ENCODE assay signal across 9 cellular contexts in genomic region chrX:119004920-119005524, GRCh38. TPM values are rescaled to one million over a fixed set of nuclear protein-coding genes. Genes with fewer than 3 reads are reported as not detected.
A peak's percentile ranks its signal among the peaks of the same experiment; 100 is the strongest.
DNase-seq lines count a peak whose midpoint lies in the region; ATAC-seq, FAIRE-seq and TF ChIP-seq lines count a peak whose summit lies in the region.
"Had no signal": no experiment of that assay in that cellular context is flagged by ENCODE, and none has a peak within 500 bp of the region (broad histone marks: within the 10 kb centered on the region; RNA-seq: fewer than 3 reads in every experiment).

No MANE protein-coding gene starts in this region.

- CTCF ChIA-PET in mammary epithelial cell (lab: Charles Lee; ENCODE audit: low non-redundant PET) (interaction anchor here (0.7 kb wide), 1 partner anchor 157 kb away, joined by 5 read pairs; no protein-coding TSS in a partner anchor), HepG2 (lab: Yijun Ruan, JAX; ENCODE audit: low intra/inter-chr PET ratio, low total read pairs) (interaction anchor here (1.3 to 2.0 kb wide), 3 partner anchors 62 to 157 kb away, joined by 4 to 10 read pairs (median 4); no protein-coding TSS in a partner anchor)

- FAIRE-seq in HepG2 (lab: Jason Lieb, UNC), result peak; percentile 92
- FAIRE-seq: endometrium had no signal

- H3K36me3 ChIP-seq in GM06990 (ENCODE audit: control insufficient read depth, insufficient read depth, low read length) (no peaks in the 10 kb centered on the region), mammary epithelial cell (ENCODE audit: insufficient read depth, low read length) (no peaks in the 10 kb centered on the region), HepG2 (replicated peaks in 1 of 2; ENCODE audit: control insufficient read depth in 1 of 2, insufficient read depth in 2 of 2, low read length in 2 of 2) (peaks cover 3 to 10% of the 10 kb centered on the region in 2 experiments; a peak in 3 of 5 replicates)

- H3K79me2 ChIP-seq in mammary epithelial cell (ENCODE audit: insufficient read depth, low read length) (no peaks in the 10 kb centered on the region), HepG2 (ENCODE audit: insufficient read depth, low read length) (no peaks in the 10 kb centered on the region)

- H3K4me3 ChIP-seq in GM06990 (replicated peaks; ENCODE audit: low read depth, low read length) (no peak overlapping the region), mammary epithelial cell (replicated peaks in 1 of 3; ENCODE audit: insufficient read depth in 1 of 3, low read depth in 2 of 3, low read length in 3 of 3) (no peak overlapping the region), HepG2 (replicated peaks in 1 of 3; ENCODE audit: insufficient read depth in 1 of 3, low read depth in 2 of 3, low read length in 3 of 3) (no peak overlapping the region)

- intact Hi-C loops in mammary epithelial cell (cut with micrococcal nuclease), result loop anchor here (1.0 to 5.0 kb wide), 2 partner anchors 62 to 403 kb away; no protein-coding TSS in a partner anchor
- intact Hi-C loops in HepG2 (cut with micrococcal nuclease; ENCODE audit: unreplicated experiment), result loop anchor here (1.0 kb wide), 2 partner anchors 62 to 158 kb away; no protein-coding TSS in a partner anchor

- H3K9ac ChIP-seq in mammary epithelial cell (ENCODE audit: insufficient read depth, low read length) (no peak overlapping the region), HepG2 (ENCODE audit: insufficient read depth, low read depth, low read length) (no peak overlapping the region)

- dilution Hi-C loops in mammary epithelial cell (cut with HindIII; ENCODE audit: low sequenced_read_pairs), result loop anchor here (5.0 kb wide), 1 partner anchor 103 kb away; no protein-coding TSS in a partner anchor

- in situ Hi-C loops in mammary epithelial cell (cut with MboI; ENCODE audit: low sequenced_read_pairs in 2 of 2) (loop anchor here in 1 of 2 donors (10.0 kb wide), 1 partner anchor 160 kb away; no protein-coding TSS in a partner anchor), HepG2 (cut with HindIII; ENCODE audit: extremely low pct_ligation_motif_present, low pct_unique_long_range_greater_than_20kb) (no loop called here)

- no TSS peak for BruUV-seq in mammary epithelial cell (replicated peaks; lab: Mats Ljungman, UMichigan)
- no TSS peak for BruUV-seq in HepG2 (replicated peaks; lab: Mats Ljungman, UMichigan)

- H3K9me3 ChIP-seq in mammary epithelial cell (replicated peaks; ENCODE audit: insufficient read depth, low read length) (no peaks in the 10 kb centered on the region), HepG2 (ENCODE audit: low read length) (no peaks in the 10 kb centered on the region)

- no peak overlapping the region for H2AFZ ChIP-seq in mammary epithelial cell (ENCODE audit: low read depth, low read length)
- H2AFZ ChIP-seq in HepG2 (ENCODE audit: low read length), result no peak overlapping the region

- no peaks in the 10 kb centered on the region; the same call in 1 of the 2 replicates for H3K27me3 ChIP-seq in GM06990 (replicated peaks; ENCODE audit: control insufficient read depth, insufficient read depth, low read length)
- H3K27me3 ChIP-seq in mammary epithelial cell (ENCODE audit: insufficient read depth, low read length), result no peaks in the 10 kb centered on the region
- no peaks in the 10 kb centered on the region for H3K27me3 ChIP-seq in HepG2 (ENCODE audit: control insufficient read depth in 1 of 2, insufficient read depth in 2 of 2, low read length in 2 of 2)

- peak; percentile 93 for ATAC-seq in HepG2

- POLR2A ChIA-PET in HepG2 (lab: Yijun Ruan, JAX), result no interaction called here

- no peak for TF ChIP-seq POLR2A in HepG2 (IDR thresholded peaks at IDR 0.05; ENCODE audit: insufficient read depth in 1 of 2, low read depth in 2 of 2, low read length in 2 of 2)

- peak; percentile 99 for TF ChIP-seq CTCF in GM06990 (IDR thresholded peaks at IDR 0.05; ENCODE audit: insufficient read depth, low read length, poor library complexity, severe bottlenecking)
- peak; percentile 77 for TF ChIP-seq CTCF in VCaP (conservative IDR thresholded peaks at IDR 0.05)
- peak; percentile 94 to 97 for TF ChIP-seq CTCF in mammary epithelial cell (conservative IDR thresholded peaks at IDR 0.05 in 1 of 2, IDR thresholded peaks at IDR 0.05 in 1 of 2; ENCODE audit: extremely low read depth in 1 of 2, insufficient read depth in 1 of 2, low read depth in 1 of 2, low read length in 2 of 2)
- TF ChIP-seq CTCF in HepG2 (CRISPR knock-in tag; IDR thresholded peaks at IDR 0.05), result peak; percentile 82

- DNase-seq in GM06990 (ENCODE audit: extremely low read depth, insufficient read length) (peak; percentile 26), H4 (ENCODE audit: low spot score) (peak; percentile 26), NAMALWA (ENCODE audit: low spot score) (peak; percentile 59), mammary epithelial cell (peak; percentile 14), HepG2 (ENCODE audit: low spot score) (peak; percentile 12), NCI-H187 treated with DMSO at 0.1 percent for 48 hours (lab: John Stamatoyannopoulos, UW) (no peak)
- DNase-seq in stimulated activated CD4-positive, alpha-beta T cell treated with anti-CD3 and anti-CD28 coated beads, TNF-alpha, amount 100 ng/mL, for 24 hours (ENCODE audit: low read depth in 3 of 3), result peak in 2 of 3 experiments; percentile 1 to 26

- 3% methylated on average over 5 of the region's 5 CpGs for WGBS in mammary epithelial cell (ENCODE audit: low coverage, missing lambda C conversion rate)
- 8% methylated on average over 5 of the region's 5 CpGs for whole genome bisulfite sequencing in HepG2 (ENCODE audit: low lambda C conversion rate)

- TF ChIP-seq RAD21 in HepG2 (CRISPR knock-in tag; IDR thresholded peaks at IDR 0.05), result 0 out of 2 replicates have a peak, but pooled peaks have one; percentile 24

- H3K4me1 ChIP-seq in mammary epithelial cell (ENCODE audit: insufficient read depth, low read length), result no peaks in the 10 kb centered on the region
- no peaks in the 10 kb centered on the region for H3K4me1 ChIP-seq in HepG2 (ENCODE audit: insufficient read depth, low read length)

- no peak overlapping the region for H3K4me2 ChIP-seq in mammary epithelial cell (ENCODE audit: insufficient read depth, low read depth, low read length)
- H3K4me2 ChIP-seq in HepG2 (ENCODE audit: low read depth, low read length), result no peak overlapping the region

- no peak overlapping the region for H3K27ac ChIP-seq in VCaP
- no peak overlapping the region for H3K27ac ChIP-seq in mammary epithelial cell (ENCODE audit: insufficient read depth, low read depth, low read length)
- no peak overlapping the region for H3K27ac ChIP-seq in HepG2 (ENCODE audit: extremely low read length, insufficient read depth, low read length)

- TF ChIP-seq EP300 in HepG2 (IDR thresholded peaks at IDR 0.05; ENCODE audit: low read depth in 2 of 2, low read length in 2 of 2), result no peak
- TF ChIP-seq EP300 in HepG2 (CRISPR knock-in tag; IDR thresholded peaks at IDR 0.05; ENCODE audit: borderline replicate concordance), result no peak

- H4K20me1 ChIP-seq in mammary epithelial cell (ENCODE audit: insufficient read depth, low read length) (no peaks in the 10 kb centered on the region), HepG2 (ENCODE audit: insufficient read depth, low read length) (no peaks in the 10 kb centered on the region)

TF ChIP-seq in HepG2, 621 proteins besides CTCF, POLR2A, EP300 and RAD21 (continues in another document):
- TF ChIP-seq STAG1 (CRISPR knock-in tag; IDR thresholded peaks at IDR 0.05) (peak; percentile 45), HDAC2 (CRISPR knock-in tag; IDR thresholded peaks at IDR 0.05) (no peak), SALL1 (CRISPR knock-in tag; IDR thresholded peaks at IDR 0.05) (peak; percentile 13; the same call in 1 of the 2 replicates), ZNF431 (CRISPR knock-in tag; IDR thresholded peaks at IDR 0.05; ENCODE audit: borderline replicate concordance, low read depth) (no peak), NFE2L1 (CRISPR knock-in tag; IDR thresholded peaks at IDR 0.05; ENCODE audit: borderline replicate concordance) (no peak), MXD4 (CRISPR knock-in tag; IDR thresholded peaks at IDR 0.05) (no peak)

RNA-seq across cellular contexts. Expression of gene LONRF3, which starts 30.6 kb away (rescaled TPM):
- 1.8 and 2.7 TPM in 2 replicates for total RNA-seq in H4 (2014; rRNA removed; shearing (Covaris generic))
- 1 to 10 TPM in 1 of 2 donors, not detected in 1; 3.2 TPM for total RNA-seq in mammary epithelial cell
- polyA plus RNA-seq in mammary epithelial cell, result 0.12 TPM
- polyA minus RNA-seq in mammary epithelial cell, result not detected
- 11.6 and 13.3 TPM in 2 replicates for total RNA-seq in HepG2 (2016; rRNA removed; fragmentation: Illumina TruSeq; extraction: Trizol)
- total RNA-seq in HepG2 (2016; cell fraction: cytosol; rRNA removed; fragmentation: Illumina TruSeq; extraction: Trizol; ENCODE audit: low read depth), result 2.3 and 2.7 TPM in 2 replicates
- total RNA-seq in HepG2 (2016; cell fraction: insoluble cytoplasmic fraction; rRNA removed; fragmentation: Illumina TruSeq; extraction: Trizol), result 10.8 and 11.4 TPM in 2 replicates
- total RNA-seq in HepG2 (2016; cell fraction: membrane; rRNA removed; fragmentation: Illumina TruSeq; extraction: Trizol), result 6.4 and 7.4 TPM in 2 replicates
- total RNA-seq in HepG2 (2016; cell fraction: nucleus; rRNA removed; fragmentation: Illumina TruSeq; extraction: Trizol), result 12.3 and 12.8 TPM in 2 replicates
- 4.8 and 5.5 TPM in 2 replicates for polyA plus RNA-seq in HepG2 (2011; rRNA removed)
- 3.4 and 4.7 TPM in 2 replicates for polyA plus RNA-seq in HepG2 (2011; cell fraction: cytosol; rRNA removed)
- polyA plus RNA-seq in HepG2 (2011; cell fraction: nucleus; rRNA removed), result 10.0 and 10.2 TPM in 2 replicates
- 6.8 and 7.2 TPM in 2 replicates for polyA plus RNA-seq in HepG2 (2012)
- polyA plus RNA-seq in HepG2 (2016; cell fraction: cytosol; fragmentation: Illumina TruSeq; extraction: Trizol; ENCODE audit: low read depth), result 1.0 and 1.2 TPM in 2 replicates
- 5.6 and 5.8 TPM in 2 replicates for polyA plus RNA-seq in HepG2 (2016; cell fraction: insoluble cytoplasmic fraction; fragmentation: Illumina TruSeq; extraction: Trizol; ENCODE audit: low read depth)
- 1.7 and 2.4 TPM in 2 replicates for polyA plus RNA-seq in HepG2 (2016; cell fraction: membrane; fragmentation: Illumina TruSeq; extraction: Trizol; ENCODE audit: low read depth)
- 8.5 and 9.1 TPM in 2 replicates for polyA plus RNA-seq in HepG2 (2016; cell fraction: nucleus; fragmentation: Illumina TruSeq; extraction: Trizol; ENCODE audit: insufficient read depth, low read depth)
- polyA minus RNA-seq in HepG2 (2011; rRNA and poly(A)+ RNA removed; ENCODE audit: low replicate concordance), result 11.8 and 18.8 TPM in 2 replicates
- 8.0 and 9.7 TPM in 2 replicates for polyA minus RNA-seq in HepG2 (2011; cell fraction: cytosol; rRNA and poly(A)+ RNA removed)
- polyA minus RNA-seq in HepG2 (2011; cell fraction: nucleus; rRNA and poly(A)+ RNA removed), result 19.4 and 24.1 TPM in 2 replicates
